28 cellular contexts compared by ENCODE assay signal in the genomic region with DNA sequence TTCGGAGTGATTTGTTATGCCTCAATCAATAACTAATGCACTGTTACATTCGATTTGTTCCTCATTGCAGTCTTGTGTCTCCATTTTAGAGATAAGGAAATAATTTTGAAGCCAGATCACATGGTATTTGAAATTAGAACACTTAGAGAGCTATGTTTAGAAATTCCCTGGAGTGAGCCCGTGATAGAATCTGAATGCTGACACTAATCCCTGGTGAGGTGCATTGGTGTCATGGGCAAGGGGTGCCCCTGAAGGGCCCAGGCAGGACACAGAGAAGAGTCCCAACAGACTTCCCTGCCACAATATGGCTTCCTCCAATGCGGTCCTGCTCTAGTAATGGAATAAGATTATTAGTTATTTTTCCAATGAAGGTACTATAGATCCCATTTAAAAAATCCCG.
"Had no signal": no experiment of that assay in that cellular context is flagged by ENCODE, and none has a peak within 500 bp of the region (broad histone marks: within the 10 kb centered on the region; RNA-seq: fewer than 3 reads in every experiment).

No MANE protein-coding gene starts in this region.

- H3K36me3 ChIP-seq: WERI-Rb-1 had no signal

- H3K27ac ChIP-seq: WERI-Rb-1 had no signal

- DNase-seq: activated CD4-positive, alpha-beta memory T cell treated with anti-CD3 and anti-CD28 coated beads, Interleukin-2, amount 10 ng/mL, durations not matched to agents 7 days and 5 days; activated CD4-positive, alpha-beta T cell treated with anti-CD3 and anti-CD28 coated beads for 1 hour; activated CD4-positive, alpha-beta T cell treated with anti-CD3 and anti-CD28 coated beads for 48 hours; activated CD4-positive, CD25-positive, alpha-beta regulatory T cell; activated CD8-positive, alpha-beta memory T cell treated with anti-CD3 and anti-CD28 coated beads for 24 hours; activated CD8-positive, alpha-beta memory T cell treated with anti-CD3 and anti-CD28 coated beads, Interleukin-2, amount 10 ng/mL, durations not matched to agents 7 days and 5 days; activated CD8-positive, alpha-beta memory T cell treated with anti-CD3 and anti-CD28 coated beads, Interleukin-2, amount 50 U/mL, for 48 hours; activated effector memory CD4-positive, alpha-beta T cell treated with Interleukin-2 at 50 U/mL for 16 hours; activated naive CD4-positive, alpha-beta T cell treated with anti-CD3 and anti-CD28 coated beads, Interleukin-2, amount 10 ng/mL, durations not matched to agents 7 days and 5 days; activated naive CD8-positive, alpha-beta T cell treated with anti-CD3 and anti-CD28 coated beads, Interleukin-2, amount 50 U/mL, for 24 hours; activated T-cell treated with anti-CD3 and anti-CD28 coated beads, Interleukin-2, amount 50 U/mL, for 48 hours; anterior cingulate cortex; central memory CD4-positive, alpha-beta T cell; Karpas-422; KBM-7; NCI-H1105; NCI-H1417 treated with DMSO at 0.1 percent for 48 hours; NCI-H1694; NCI-H1930; NCI-H2081 treated with DMSO at 0.1 percent for 48 hours; NCI-H446 treated with DMSO at 0.1 percent for 48 hours; SW 1271; T-helper 1 cell; T-helper 2 cell; T-helper 9 cell; WERI-Rb-1 had no signal

- ATAC-seq: activated CD8-positive, alpha-beta memory T cell treated with anti-CD3 and anti-CD28 coated beads, Interleukin-2, amount 10 ng/mL, durations not matched to agents 7 days and 5 days; activated naive CD8-positive, alpha-beta T cell treated with anti-CD3 and anti-CD28 coated beads, Interleukin-2, amount 50 U/mL, for 24 hours; Panc1 had no signal

- FAIRE-seq: bronchial epithelial cell had no signal
